In genomic region chr15:75639709-75640482, GRCh38 we compare ENCODE assay signal across 8 cellular contexts. TPM values are rescaled to one million over a fixed set of nuclear protein-coding genes. Genes with fewer than 3 reads are reported as not detected.
DNase-seq lines count a peak whose midpoint lies in the region; ATAC-seq, FAIRE-seq and TF ChIP-seq lines count a peak whose summit lies in the region.

IMP3 (minus strand) TSS chr15:75640224; CDS start chr15:75640168, 56 bp downstream.

- no peaks in the 10 kb centered on the region for H3K27me3 ChIP-seq in endothelial cell of umbilical vein (ENCODE audit: control insufficient read depth in 2 of 2, insufficient read depth in 2 of 2, low read length in 2 of 2)

- peaks cover 26% of the 10 kb centered on the region for H4K20me1 ChIP-seq in OCI-LY7 (ENCODE audit: insufficient read depth, low read length)
- H4K20me1 ChIP-seq in endothelial cell of umbilical vein (replicated peaks; ENCODE audit: control insufficient read depth, extremely low read depth, insufficient read depth, low read length), result no peaks in the 10 kb centered on the region

- H3K36me3 ChIP-seq in OCI-LY7 (ENCODE audit: insufficient read depth, low read length), result peaks cover 28% of the 10 kb centered on the region
- no peaks in the 10 kb centered on the region for H3K36me3 ChIP-seq in endothelial cell of umbilical vein (ENCODE audit: control insufficient read depth in 2 of 2, extremely low read depth in 1 of 2, insufficient read depth in 2 of 2, low read length in 2 of 2)

- intact Hi-C loops in OCI-LY7 (cut with micrococcal nuclease; ENCODE audit: unreplicated experiment) (loop anchor here (1.0 to 5.0 kb wide), 5 partner anchors 15 to 293 kb away; partner anchors contain the start of genes NEIL1, PTPN9 and SNUPN), endothelial cell of umbilical vein (cut with micrococcal nuclease) (loop anchor here (1.0 to 2.0 kb wide), 6 partner anchors 8 to 271 kb away; partner anchors contain the start of genes MAN2C1 and SNUPN)

- H3K9me2 ChIP-seq in OCI-LY7 (ENCODE audit: insufficient read depth, low read length), result no peaks in the 10 kb centered on the region

- BruUV-seq in OCI-LY7 (replicated peaks; lab: Mats Ljungman, UMichigan) (no TSS peak), endothelial cell of umbilical vein (replicated peaks; lab: Mats Ljungman, UMichigan) (no TSS peak)

- H2AFZ ChIP-seq in OCI-LY7 (ENCODE audit: low read length) (peak within 1 kb of the TSS; percentile 60; the same call in 1 of the 2 replicates), endothelial cell of umbilical vein (ENCODE audit: low read depth, low read length) (peak within 1 kb of the TSS; percentile 76)

- peak; percentile 87 for ATAC-seq in GM21526 (IDR thresholded peaks at IDR 0.05; ENCODE audit: low FRiP score, unreplicated experiment)

- POLR2A ChIA-PET in OCI-LY7 (lab: Charles Lee), result interaction anchor here (0.6 to 3.5 kb wide), 9 partner anchors 9 to 588 kb away, joined by 3 to 23 read pairs (median 4); partner anchors contain the start of genes MAN2C1, SIN3A and SNUPN
- POLR2A ChIA-PET in endothelial cell of umbilical vein (lab: Charles Lee), result interaction anchor here (0.6 to 1.8 kb wide), 6 partner anchors 14 to 277 kb away, joined by 3 to 6 read pairs (median 5); partner anchors contain the start of genes MAN2C1 and SNUPN

- H3K79me2 ChIP-seq in OCI-LY7 (ENCODE audit: insufficient read depth, low read depth, low read length), result peaks cover 43% of the 10 kb centered on the region
- H3K79me2 ChIP-seq in endothelial cell of umbilical vein (ENCODE audit: control insufficient read depth, insufficient read depth, low read length), result peaks cover 10% of the 10 kb centered on the region

- H3K4me3 ChIP-seq in OCI-LY7 (ENCODE audit: low read depth, low read length, poor library complexity, severe bottlenecking) (peak within 1 kb of the TSS; percentile 89), endothelial cell of umbilical vein (replicated peaks in 1 of 3; ENCODE audit: insufficient read depth in 1 of 3, low read depth in 1 of 3, low read length in 3 of 3) (peak within 1 kb of the TSS; percentile 26 to 68 (median 60))

- CTCF ChIA-PET in OCI-LY7 (lab: Charles Lee; ENCODE audit: unreplicated experiment) (interaction anchor here (1.1 to 1.8 kb wide), 2 partner anchors 62 to 272 kb away, joined by 3 to 6 read pairs; partner anchors contain the start of gene MAN2C1), endothelial cell of umbilical vein (lab: Charles Lee) (interaction anchor here (0.8 to 4.3 kb wide), 11 partner anchors 8 to 272 kb away, joined by 3 to 65 read pairs (median 7); partner anchors contain the start of genes PTPN9 and SNX33)

- H3K4me2 ChIP-seq in OCI-LY7 (ENCODE audit: low read length), result peak within 1 kb of the TSS; percentile 100
- H3K4me2 ChIP-seq in endothelial cell of umbilical vein (ENCODE audit: insufficient read depth, low read length), result peak within 1 kb of the TSS; percentile 80

- no peaks in the 10 kb centered on the region for H3K9me1 ChIP-seq in endothelial cell of umbilical vein (replicated peaks; ENCODE audit: control insufficient read depth, extremely low read depth, insufficient read depth, low read length)

- peak within 1 kb of the TSS; percentile 71 for H3K9ac ChIP-seq in endothelial cell of umbilical vein (replicated peaks; ENCODE audit: extremely low read depth, insufficient read depth, low read length)

- peak; percentile 95 for DNase-seq in D721Med (ENCODE audit: insufficient read length, low spot score)
- DNase-seq in HuH-7.5 (ENCODE audit: low spot score), result peak; percentile 98
- peak; percentile 98 for DNase-seq in OCI-LY7 (ENCODE audit: low spot score)
- peak; percentile 86 for DNase-seq in activated T-cell treated with anti-CD3 and anti-CD28 coated beads for 1 hour (ENCODE audit: low read depth)
- peak; percentile 97 for DNase-seq in endothelial cell of umbilical vein (ENCODE audit: low read depth, low spot score)
- peak; percentile 98 for DNase-seq in middle frontal gyrus (ENCODE audit: extremely low spot score, low spot score)
- peak; percentile 84 to 87 for DNase-seq in stimulated activated CD8-positive, alpha-beta memory T cell treated with anti-CD3 and anti-CD28 coated beads, Interleukin-2, amount 100 ng/mL, for 48 hours (ENCODE audit: low read depth in 2 of 2)

- TF ChIP-seq POLR2A in endothelial cell of umbilical vein (IDR thresholded peaks at IDR 0.05; ENCODE audit: low read depth, low read length), result peak; percentile 97

- no peaks in the 10 kb centered on the region for H3K9me3 ChIP-seq in OCI-LY7 (ENCODE audit: low read length)
- no peaks in the 10 kb centered on the region for H3K9me3 ChIP-seq in endothelial cell of umbilical vein (replicated peaks; ENCODE audit: control insufficient read depth, insufficient read depth, low read length)

- dilution Hi-C loops in endothelial cell of umbilical vein (cut with MboI; ENCODE audit: extremely low pct_ligation_motif_present, low sequenced_read_pairs), result no loop called here

- peaks cover 39% of the 10 kb centered on the region for H3K4me1 ChIP-seq in OCI-LY7 (ENCODE audit: insufficient read depth, low read length, poor library complexity, severe bottlenecking)
- H3K4me1 ChIP-seq in endothelial cell of umbilical vein (ENCODE audit: control insufficient read depth, extremely low read depth, insufficient read depth, low read length), result peaks cover 23% of the 10 kb centered on the region

- H3K27ac ChIP-seq in OCI-LY7 (ENCODE audit: low read depth, low read length, poor library complexity, severe bottlenecking), result peak within 1 kb of the TSS; percentile 85
- H3K27ac ChIP-seq in endothelial cell of umbilical vein (ENCODE audit: insufficient read depth, low read depth, low read length), result peak within 1 kb of the TSS; percentile 31

- FAIRE-seq in D721Med (lab: Jason Lieb, UNC), result no peak
- peak; percentile 99 for FAIRE-seq in endothelial cell of umbilical vein (lab: Jason Lieb, UNC)

- no peak for TF ChIP-seq CTCF in D721Med (IDR thresholded peaks at IDR 0.05; ENCODE audit: insufficient read depth, missing control alignments)
- TF ChIP-seq CTCF in OCI-LY7 (conservative IDR thresholded peaks at IDR 0.05; ENCODE audit: low read length), result no peak
- no peak for TF ChIP-seq CTCF in endothelial cell of umbilical vein (IDR thresholded peaks at IDR 0.05; ENCODE audit: extremely low read depth in 1 of 2, insufficient read depth in 1 of 2, low read depth in 1 of 2, low read length in 2 of 2)

TF ChIP-seq in endothelial cell of umbilical vein, 7 proteins besides CTCF, POLR2A, EP300 and RAD21:
- TF ChIP-seq FOS (IDR thresholded peaks at IDR 0.05; ENCODE audit: borderline replicate concordance, insufficient read depth, low read length), result no peak
- peak; percentile 12 for TF ChIP-seq MAX (IDR thresholded peaks at IDR 0.05; ENCODE audit: insufficient read depth, insufficient read length)
- peak; percentile 93 for TF ChIP-seq POLR2AphosphoS5 (IDR thresholded peaks at IDR 0.05; ENCODE audit: insufficient read depth, low read depth, low read length)
- peak; percentile 8 for TF ChIP-seq MYC (IDR thresholded peaks at IDR 0.05; ENCODE audit: low read depth, low read length)
TF ChIP-seq in endothelial cell of umbilical vein: peak in this region for 3.

RNA-seq across cellular contexts. Expression of gene IMP3, which starts in this region (rescaled TPM):
- total RNA-seq in OCI-LY7 (2014; rRNA removed; shearing (Covaris generic)), result 135 and 174 TPM in 2 replicates
- total RNA-seq in OCI-LY7 (2022) (91.2 and 101 TPM in 2 replicates), endothelial cell of umbilical vein (35.5 and 41.3 TPM in 2 replicates)
- polyA plus RNA-seq in endothelial cell of umbilical vein, result 64.0 and 74.4 TPM in 2 replicates
- polyA plus RNA-seq in endothelial cell of umbilical vein (2011; cell fraction: cytosol; rRNA removed), result 38.1 and 38.8 TPM in 2 replicates
- polyA plus RNA-seq in endothelial cell of umbilical vein (2011; cell fraction: nucleus; rRNA removed), result 15.5 and 17.6 TPM in 2 replicates
- polyA plus RNA-seq in endothelial cell of umbilical vein (2012), result 25.5 and 32.4 TPM in 2 replicates
- polyA minus RNA-seq in endothelial cell of umbilical vein, result 11.1 and 14.6 TPM in 2 replicates
- polyA minus RNA-seq in endothelial cell of umbilical vein (2011; cell fraction: cytosol; rRNA and poly(A)+ RNA removed), result 71.5 TPM
- polyA minus RNA-seq in endothelial cell of umbilical vein (2011; cell fraction: nucleus; rRNA and poly(A)+ RNA removed), result 6.0 and 9.5 TPM in 2 replicates

Comparison
In these comparisons a context has a peak if more than half of its experiments do, and no peak if none do; other contexts are left out.
1. Peak in every context shown above with its lines: DNase-seq, ATAC-seq, H3K4me3 ChIP-seq and H3K27ac ChIP-seq.